20 cellular contexts compared by ENCODE assay signal in genomic region chrX:8194216-8194615, GRCh38. TPM values are rescaled to one million over a fixed set of nuclear protein-coding genes. Genes with fewer than 3 reads are reported as not detected.
"Had no signal": no experiment of that assay in that cellular context is flagged by ENCODE, and none has a peak within 500 bp of the region (broad histone marks: within the 10 kb centered on the region; RNA-seq: fewer than 3 reads in every experiment).

No MANE protein-coding gene starts in this region.

- H3K36me3 Mint-ChIP-seq: brain; mesothelial cell of epicardium; natural killer cell treated with Interleukin-12 subunit alpha and Interleukin-12 subunit beta and Interleukin-15 and Interleukin-18, amount 100 ng/mL, for 72 hours had no signal

- H3K36me3 ChIP-seq: colonic mucosa, left lung, neutrophil, tibial artery had no signal

- H3K4me1 Mint-ChIP-seq: activated CD4-positive, alpha-beta T cell treated with anti-CD3 and anti-CD28 coated beads, Interleukin-2, amount 10 ng/mL, durations not matched to agents 24 days and 14 days; brain; central memory CD8-positive, alpha-beta T cell had no signal

- H3K4me3 Mint-ChIP-seq: activated CD4-positive, alpha-beta T cell treated with anti-CD3 and anti-CD28 coated beads, Interleukin-2, amount 10 ng/mL, durations not matched to agents 24 days and 14 days; activated CD8-positive, alpha-beta T cell treated with anti-CD3 and anti-CD28 coated beads for 36 hours; activated naive CD4-positive, alpha-beta T cell treated with anti-CD3 and anti-CD28 coated beads for 36 hours; activated T-cell treated with anti-CD3 and anti-CD28 coated beads, Interleukin-2, amount 50 U/mL, for 4 hours; brain; central memory CD8-positive, alpha-beta T cell; mesothelial cell of epicardium; natural killer cell treated with Interleukin-12 subunit alpha and Interleukin-12 subunit beta and Interleukin-15 and Interleukin-18, amount 100 ng/mL, for 72 hours had no signal

- H3K9me3 Mint-ChIP-seq: activated CD4-positive, alpha-beta T cell treated with anti-CD3 and anti-CD28 coated beads, Interleukin-2, amount 10 ng/mL, durations not matched to agents 24 days and 14 days; activated naive CD4-positive, alpha-beta T cell treated with anti-CD3 and anti-CD28 coated beads for 36 hours; activated T-cell treated with anti-CD3 and anti-CD28 coated beads, Interleukin-2, amount 50 U/mL, for 4 hours; mesothelial cell of epicardium had no signal

- H3K9me3 ChIP-seq: colonic mucosa, left lung, neutrophil, tibial artery had no signal

- H3K4me1 ChIP-seq: colonic mucosa, left lung, tibial artery had no signal

- H3K4me3 ChIP-seq: colonic mucosa, left lung, tibial artery had no signal

- H3K27me3 Mint-ChIP-seq: activated CD4-positive, alpha-beta T cell treated with anti-CD3 and anti-CD28 coated beads, Interleukin-2, amount 10 ng/mL, durations not matched to agents 24 days and 14 days; activated CD8-positive, alpha-beta T cell treated with anti-CD3 and anti-CD28 coated beads for 36 hours; central memory CD8-positive, alpha-beta T cell; natural killer cell treated with Interleukin-12 subunit alpha and Interleukin-12 subunit beta and Interleukin-15 and Interleukin-18, amount 100 ng/mL, for 72 hours had no signal

- H3K27ac ChIP-seq: colonic mucosa, left lung, neutrophil, tibial artery had no signal

- H3K27ac Mint-ChIP-seq: activated CD4-positive, alpha-beta T cell treated with anti-CD3 and anti-CD28 coated beads, Interleukin-2, amount 10 ng/mL, durations not matched to agents 24 days and 14 days; activated CD8-positive, alpha-beta T cell treated with anti-CD3 and anti-CD28 coated beads for 36 hours; activated naive CD4-positive, alpha-beta T cell treated with anti-CD3 and anti-CD28 coated beads for 36 hours; brain; mesothelial cell of epicardium; natural killer cell treated with Interleukin-12 subunit alpha and Interleukin-12 subunit beta and Interleukin-15 and Interleukin-18, amount 100 ng/mL, for 72 hours had no signal

- DNase-seq: activated CD4-positive, alpha-beta T cell treated with anti-CD3 and anti-CD28 coated beads, Interleukin-2, amount 10 ng/mL, durations not matched to agents 24 days and 14 days; activated CD8-positive, alpha-beta T cell treated with anti-CD3 and anti-CD28 coated beads for 36 hours; activated naive CD4-positive, alpha-beta T cell treated with anti-CD3 and anti-CD28 coated beads for 36 hours; activated T-cell treated with anti-CD3 and anti-CD28 coated beads, Interleukin-2, amount 50 U/mL, for 4 hours; colonic mucosa; erythroblast; hypothalamus; left lung; stimulated activated naive CD8-positive, alpha-beta T cell treated with anti-CD3 and anti-CD28 coated beads, Interleukin-15, Interleukin-2, amounts not matched to agents 100 U/mL and 50 U/mL, for 24 hours; substantia nigra; T-helper 9 cell; tibial artery had no signal

- H3K27me3 ChIP-seq: colonic mucosa, left lung, neutrophil, tibial artery had no signal

RNA-seq across cellular contexts. Expression of gene VCX2, which starts 23.1 kb away (rescaled TPM):
- total RNA-seq: activated CD4-positive, alpha-beta T cell treated with anti-CD3 and anti-CD28 coated beads, Interleukin-2, amount 10 ng/mL, durations not matched to agents 24 days and 14 days; activated CD8-positive, alpha-beta T cell treated with anti-CD3 and anti-CD28 coated beads for 36 hours; activated naive CD4-positive, alpha-beta T cell treated with anti-CD3 and anti-CD28 coated beads for 36 hours; activated T-cell treated with anti-CD3 and anti-CD28 coated beads, Interleukin-2, amount 50 U/mL, for 4 hours; colonic mucosa; frontal cortex; left lung; lung microvascular endothelial cell; mesothelial cell of epicardium; natural killer cell treated with Interleukin-12 subunit alpha and Interleukin-12 subunit beta and Interleukin-15 and Interleukin-18, amount 100 ng/mL, for 72 hours had no signal
- polyA plus RNA-seq: keratinocyte had no signal
